Comparison of ENCODE assay signal across 15 cellular contexts in the genomic region with DNA sequence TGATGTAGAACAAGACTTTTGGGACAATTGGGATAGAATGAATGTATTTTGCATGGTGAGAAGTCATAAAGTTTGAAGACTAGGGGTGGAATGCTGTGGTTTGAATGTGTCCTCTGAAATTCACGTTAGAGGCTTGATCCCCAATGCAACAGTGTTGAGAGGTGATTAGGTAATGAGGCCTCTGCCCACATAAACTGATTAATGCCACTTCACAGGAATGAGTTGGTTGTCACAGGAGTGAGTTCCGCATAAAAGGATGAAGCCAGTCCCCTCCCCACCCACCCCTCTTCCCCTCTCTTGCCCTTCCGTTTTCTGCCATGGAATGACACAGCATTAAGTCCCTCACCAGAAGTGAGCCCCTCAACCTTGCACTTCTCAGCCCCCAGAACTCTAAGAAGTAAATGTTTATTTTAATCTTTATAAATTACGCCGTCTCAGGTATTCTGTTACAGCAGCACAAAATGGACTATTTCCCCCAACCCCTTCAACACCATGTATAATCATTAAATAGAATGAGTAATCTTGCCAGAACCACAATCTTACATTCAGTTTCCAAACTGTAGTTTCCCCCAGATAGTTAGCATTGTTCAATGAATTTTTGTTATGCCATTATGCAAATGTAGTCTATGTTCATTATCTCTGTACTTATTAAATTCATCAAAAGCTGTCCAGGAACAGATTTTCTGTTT. TPM values are rescaled to one million over a fixed set of nuclear protein-coding genes. Genes with fewer than 3 reads are reported as not detected.
DNase-seq lines count a peak whose midpoint lies in the region; ATAC-seq and TF ChIP-seq lines count a peak whose summit lies in the region.
"Had no signal": no experiment of that assay in that cellular context is flagged by ENCODE, and none has a peak within 500 bp of the region (broad histone marks: within the 10 kb centered on the region; RNA-seq: fewer than 3 reads in every experiment).

No MANE protein-coding gene starts in this region.

- peak; percentile 62 for ATAC-seq in GM18511 (IDR thresholded peaks at IDR 0.05; ENCODE audit: unreplicated experiment)
- ATAC-seq in GM19452 (IDR thresholded peaks at IDR 0.05; ENCODE audit: unreplicated experiment): peak; percentile 72
- peak; percentile 59 for ATAC-seq in HG03135 (IDR thresholded peaks at IDR 0.05; ENCODE audit: unreplicated experiment)
- no peak for ATAC-seq in HG03469 (IDR thresholded peaks at IDR 0.05; ENCODE audit: unreplicated experiment)

- no peak for TF ChIP-seq CTCF in epithelial cell of proximal tubule (conservative IDR thresholded peaks at IDR 0.05; ENCODE audit: low read depth, low read length)

- DNase-seq in epithelial cell of proximal tubule (ENCODE audit: low read depth): peak; percentile 51
- DNase-seq in NCI-H187 treated with DMSO at 0.1 percent for 48 hours (lab: John Stamatoyannopoulos, UW): no peak
- no peak for DNase-seq in substantia nigra (lab: John Stamatoyannopoulos, UW)
- DNase-seq in occipital lobe (lab: John Stamatoyannopoulos, UW): no peak
- DNase-seq: activated CD4-positive, alpha-beta T cell treated with anti-CD3 and anti-CD28 coated beads, Interleukin-2, amount 50 U/mL, for 48 hours; CD4-positive, alpha-beta memory T cell; NCI-H146; NCI-H774; psoas muscle; stimulated activated CD4-positive, alpha-beta T cell treated with anti-CD3 and anti-CD28 coated beads, Interleukin-4, amount 100 ng/mL, for 24 hours; SW 1271 had no signal

- H3K4me3 ChIP-seq in epithelial cell of proximal tubule (ENCODE audit: low read depth, low read length): peak overlapping the region; percentile 41
- H3K4me3 ChIP-seq: psoas muscle had no signal

- no peak overlapping the region for H3K27ac ChIP-seq in substantia nigra (ENCODE audit: low read depth, low read length, poor library complexity, severe bottlenecking)
- H3K27ac ChIP-seq: psoas muscle had no signal

RNA-seq across cellular contexts. Expression of a gene that starts 5.5 kb away (rescaled TPM):
- total RNA-seq in epithelial cell of proximal tubule (5.6 and 7.1 TPM in 2 replicates), occipital lobe (10.6 TPM)
